8 cellular contexts compared by ENCODE assay signal in the genomic region with DNA sequence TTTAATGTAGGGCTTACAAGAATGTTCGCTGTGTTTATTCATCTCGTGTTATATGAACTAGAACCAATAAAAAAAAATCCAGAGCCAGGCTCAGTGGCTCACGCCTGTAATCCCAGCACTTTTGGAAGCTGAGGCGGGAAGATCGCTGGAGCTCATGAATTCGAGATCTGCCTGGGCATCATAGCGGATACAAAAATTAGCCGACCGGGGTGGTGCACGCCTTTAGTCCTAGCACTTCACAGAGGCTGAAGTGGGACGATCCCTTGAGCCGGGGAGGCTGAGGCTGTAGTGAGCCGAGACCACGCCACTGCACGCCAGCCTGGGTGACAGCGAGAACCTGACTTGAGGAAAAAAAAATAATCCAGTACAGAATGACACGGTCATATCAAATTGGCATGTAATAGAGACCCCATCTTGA.
DNase-seq lines count a peak whose midpoint lies in the region; TF ChIP-seq lines count a peak whose summit lies in the region.

No MANE protein-coding gene starts in this region.

- H3K27ac Mint-ChIP-seq in activated naive CD4-positive, alpha-beta T cell treated with anti-CD3 and anti-CD28 coated beads, Interleukin-2, amount 10 ng/mL, durations not matched to agents 7 days and 5 days = peak overlapping the region; percentile 100

- peaks cover 3% of the 10 kb centered on the region for H3K4me1 ChIP-seq in ACC112 (ENCODE audit: control insufficient read depth, insufficient read depth, low read length, unreplicated experiment)

- in situ Hi-C loops in GM18951 (cut with MboI; ENCODE audit: low sequenced_read_pairs, unreplicated experiment) = loop anchor here (5.0 kb wide), 1 partner anchor 34 kb away; a partner anchor contains a TSS

- H3K27ac ChIP-seq in ACC112 (ENCODE audit: low read depth, low read length) = peak overlapping the region; percentile 87

- CTCF ChIA-PET in activated naive CD4-positive, alpha-beta T cell treated with anti-CD3 and anti-CD28 coated beads, Interleukin-2, amount 10 ng/mL, durations not matched to agents 7 days and 5 days (lab: Charles Lee) = interaction anchor here (0.6 to 9.2 kb wide), 5 partner anchors 14 to 47 kb away, joined by 3 to 47 read pairs (median 5); a partner anchor contains a TSS

- H3K27me3 Mint-ChIP-seq in activated naive CD4-positive, alpha-beta T cell treated with anti-CD3 and anti-CD28 coated beads, Interleukin-2, amount 10 ng/mL, durations not matched to agents 7 days and 5 days = peaks cover 11% of the 10 kb centered on the region

- peaks cover 9% of the 10 kb centered on the region for H3K36me3 Mint-ChIP-seq in activated naive CD4-positive, alpha-beta T cell treated with anti-CD3 and anti-CD28 coated beads, Interleukin-2, amount 10 ng/mL, durations not matched to agents 7 days and 5 days

- DNase-seq in NCI-H128 (lab: John Stamatoyannopoulos, UW; ENCODE audit: unreplicated experiment) (peak; percentile 37), SIG-M5 treated with dmso at 0.1 percent for 504 hours (lab: John Stamatoyannopoulos, UW; ENCODE audit: unreplicated experiment) (no peak), midbrain (lab: John Stamatoyannopoulos, UW) (no peak)
- peak; percentile 67 for DNase-seq in activated naive CD4-positive, alpha-beta T cell treated with anti-CD3 and anti-CD28 coated beads, Interleukin-2, amount 10 ng/mL, durations not matched to agents 7 days and 5 days
- peak; percentile 37 to 42 for DNase-seq in stimulated activated CD8-positive, alpha-beta memory T cell treated with anti-CD3 and anti-CD28 coated beads, Interleukin-2, amount 100 ng/mL, for 48 hours (ENCODE audit: low read depth in 2 of 2)

- H3K4me1 Mint-ChIP-seq in activated naive CD4-positive, alpha-beta T cell treated with anti-CD3 and anti-CD28 coated beads, Interleukin-2, amount 10 ng/mL, durations not matched to agents 7 days and 5 days = peaks cover 67% of the 10 kb centered on the region

- no peaks in the 10 kb centered on the region for H3K79me2 ChIP-seq in ACC112 (ENCODE audit: control insufficient read depth, insufficient read depth, low read length, unreplicated experiment)

- H3K9me3 Mint-ChIP-seq in activated naive CD4-positive, alpha-beta T cell treated with anti-CD3 and anti-CD28 coated beads, Interleukin-2, amount 10 ng/mL, durations not matched to agents 7 days and 5 days = peaks cover 1% of the 10 kb centered on the region

- no peaks in the 10 kb centered on the region for H3K27me3 ChIP-seq in ACC112 (ENCODE audit: insufficient read depth, low read length)

- H2AFZ ChIP-seq in ACC112 (ENCODE audit: low read length, unreplicated experiment) = no peak overlapping the region

- no peaks in the 10 kb centered on the region for H3K9me3 ChIP-seq in iPS-18c (ENCODE audit: control insufficient read depth, insufficient read depth, low read length)

- H3K4me3 ChIP-seq in ACC112 (ENCODE audit: low read depth, low read length) (peak overlapping the region; percentile 86), iPS-18c (ENCODE audit: insufficient read depth, low read depth, low read length) (peak overlapping the region; percentile 78)

- H3K36me3 ChIP-seq in ACC112 (ENCODE audit: insufficient read depth, low read length) = no peaks in the 10 kb centered on the region

- TF ChIP-seq POLR2A in GM18951 (IDR thresholded peaks at IDR 0.05; ENCODE audit: extremely low read depth, insufficient read depth, insufficient read length) = peak; percentile 75

- H3K4me3 Mint-ChIP-seq in activated naive CD4-positive, alpha-beta T cell treated with anti-CD3 and anti-CD28 coated beads, Interleukin-2, amount 10 ng/mL, durations not matched to agents 7 days and 5 days = peak overlapping the region; percentile 99

Comparison
In these comparisons a context has a peak if more than half of its experiments do, and no peak if none do; other contexts are left out.
1. DNase-seq: peak in NCI-H128 (single experiment), activated naive CD4-positive, alpha-beta T cell treated with anti-CD3 and anti-CD28 coated beads, Interleukin-2, amount 10 ng/mL, durations not matched to agents 7 days and 5 days (single experiment) and stimulated activated CD8-positive, alpha-beta memory T cell treated with anti-CD3 and anti-CD28 coated beads, Interleukin-2, amount 100 ng/mL, for 48 hours (2 of 2); none in SIG-M5 treated with dmso at 0.1 percent for 504 hours (single experiment) and midbrain (single experiment).